In genomic region chr11:74147199-74147929, GRCh38 we compare ENCODE assay signal across 1 cellular context.
TF ChIP-seq lines count a peak whose summit lies in the region.

No MANE protein-coding gene starts in this region.

TF ChIP-seq in SK-N-SH treated with all-trans-retinoic acid at 6 μM for 48 hours, 23 proteins besides CTCF, POLR2A, EP300 and RAD21 (continued from another document):
- no peak for TF ChIP-seq ARNTL (CRISPR knock-in tag; IDR thresholded peaks at IDR 0.05; ENCODE audit: borderline replicate concordance, low read depth)
- TF ChIP-seq ZFP30 (CRISPR knock-in tag; IDR thresholded peaks at IDR 0.05): no peak
- no peak for TF ChIP-seq TOX (CRISPR knock-in tag; IDR thresholded peaks at IDR 0.05; ENCODE audit: borderline replicate concordance)
- no peak for TF ChIP-seq GLIS3 (CRISPR knock-in tag; IDR thresholded peaks at IDR 0.05)
TF ChIP-seq in SK-N-SH treated with all-trans-retinoic acid at 6 μM for 48 hours: peak in this region for 5.
